In the genomic region with DNA sequence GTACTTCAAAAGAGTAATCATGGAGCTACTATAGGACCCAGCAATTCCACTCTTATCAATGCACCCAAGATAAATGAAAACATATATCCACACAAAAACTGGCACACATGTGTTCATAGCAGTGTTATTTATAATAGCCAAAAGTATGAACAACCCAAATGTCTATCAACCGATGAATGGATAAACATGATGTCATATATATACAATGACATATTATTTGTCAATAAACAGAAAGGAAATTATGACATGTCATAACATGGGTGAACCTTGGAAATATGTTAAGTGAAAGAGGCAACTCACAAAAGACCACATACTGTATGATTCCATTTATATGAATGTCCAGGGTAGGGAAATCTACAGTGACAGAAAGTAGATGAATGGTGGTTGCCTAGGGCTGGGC, we compare ENCODE assay signal across 21 cellular contexts.
"Had no signal": no experiment of that assay in that cellular context is flagged by ENCODE, and none has a peak within 500 bp of the region (broad histone marks: within the 10 kb centered on the region; RNA-seq: fewer than 3 reads in every experiment).

No MANE protein-coding gene starts in this region.

- H3K9me3 ChIP-seq: gastroesophageal sphincter had no signal

- FAIRE-seq: colon, endothelial cell of umbilical vein, islet of Langerhans, keratinocyte had no signal

- H3K4me3 ChIP-seq: coronary artery, dorsolateral prefrontal cortex, esophagus muscularis mucosa, gastroesophageal sphincter, heart left ventricle, left lung, lower lobe of right lung had no signal

- H3K27me3 ChIP-seq: dorsolateral prefrontal cortex, esophagus muscularis mucosa, foreskin keratinocyte, gastroesophageal sphincter, heart left ventricle, left lung had no signal

- H3K27ac ChIP-seq: coronary artery, dorsolateral prefrontal cortex, esophagus muscularis mucosa, foreskin keratinocyte, gastroesophageal sphincter, heart left ventricle, left lung, lower lobe of right lung had no signal

- H3K4me1 ChIP-seq: foreskin keratinocyte, heart left ventricle, left lung had no signal

- H3K36me3 ChIP-seq: esophagus muscularis mucosa, gastroesophageal sphincter, heart left ventricle, left lung, lower lobe of right lung had no signal

- H3K4me3 Mint-ChIP-seq: naive thymus-derived CD4-positive, alpha-beta T cell had no signal

- DNase-seq: dermis blood vessel endothelial cell; dorsolateral prefrontal cortex; effector CD4-positive, alpha-beta T cell; effector memory CD4-positive, alpha-beta T cell; foreskin keratinocyte; heart left ventricle; hippocampal formation; left cardiac atrium; left lung; left ventricle myocardium superior; lower lobe of right lung; mesendoderm; midbrain; naive thymus-derived CD4-positive, alpha-beta T cell had no signal

- ATAC-seq: foreskin keratinocyte; gastroesophageal sphincter; heart left ventricle; left cardiac atrium; left lung; left ventricle myocardium superior; lower lobe of right lung; naive thymus-derived CD4-positive, alpha-beta T cell had no signal

- H3K27ac Mint-ChIP-seq: naive thymus-derived CD4-positive, alpha-beta T cell had no signal
